1 cellular context compared by ENCODE assay signal in the genomic region with DNA sequence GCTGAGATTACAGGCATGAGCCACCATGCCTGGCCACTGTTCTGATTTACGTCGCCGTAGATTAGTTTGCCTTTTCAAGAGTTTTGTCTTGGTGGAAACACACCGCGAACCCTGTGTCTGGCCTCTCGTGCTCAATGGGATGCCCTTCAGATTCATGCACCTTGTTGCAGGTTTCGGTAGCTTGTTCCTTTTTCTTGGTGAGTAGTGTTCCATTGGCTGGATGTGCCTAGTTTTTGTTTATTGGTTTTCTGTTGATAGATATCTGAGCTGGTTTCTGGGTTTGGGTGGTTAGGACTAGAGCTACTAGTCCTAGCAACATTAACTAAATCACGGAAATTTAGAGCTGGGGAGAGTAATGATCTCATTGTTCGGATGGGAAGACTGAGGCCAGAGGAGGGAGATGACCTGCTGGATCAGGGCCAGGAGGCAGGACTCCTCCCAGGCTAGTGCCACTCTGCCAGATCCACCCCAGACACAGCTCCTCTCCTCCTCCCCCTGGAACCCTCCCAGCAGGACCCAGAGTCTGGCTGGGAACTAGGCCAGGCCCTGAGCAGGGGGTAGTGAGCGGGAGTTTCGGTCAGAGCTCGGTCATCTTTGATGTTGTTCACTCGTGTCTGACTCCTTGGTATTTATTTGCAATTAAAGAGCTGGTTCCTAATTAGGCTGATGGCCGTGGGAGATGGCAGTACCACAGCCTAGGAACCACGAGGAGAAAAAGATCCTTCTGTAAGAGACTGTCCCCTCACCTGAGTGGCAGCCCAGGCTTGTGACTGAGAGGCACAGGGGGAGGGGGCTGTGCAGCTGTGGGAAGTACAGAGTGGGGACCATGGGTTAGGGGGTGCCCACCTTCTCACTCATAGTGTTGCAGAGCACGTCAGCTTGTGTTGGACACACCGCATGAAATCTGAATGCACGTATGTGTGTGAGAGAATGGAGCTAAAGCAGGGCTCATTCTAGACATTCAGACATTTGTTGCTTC.
TF ChIP-seq lines count a peak whose summit lies in the region.

No MANE protein-coding gene starts in this region.

TF ChIP-seq in WTC11, 78 proteins besides CTCF, POLR2A, EP300 and RAD21 (continued from another document):
- TF ChIP-seq, protein P1, sequence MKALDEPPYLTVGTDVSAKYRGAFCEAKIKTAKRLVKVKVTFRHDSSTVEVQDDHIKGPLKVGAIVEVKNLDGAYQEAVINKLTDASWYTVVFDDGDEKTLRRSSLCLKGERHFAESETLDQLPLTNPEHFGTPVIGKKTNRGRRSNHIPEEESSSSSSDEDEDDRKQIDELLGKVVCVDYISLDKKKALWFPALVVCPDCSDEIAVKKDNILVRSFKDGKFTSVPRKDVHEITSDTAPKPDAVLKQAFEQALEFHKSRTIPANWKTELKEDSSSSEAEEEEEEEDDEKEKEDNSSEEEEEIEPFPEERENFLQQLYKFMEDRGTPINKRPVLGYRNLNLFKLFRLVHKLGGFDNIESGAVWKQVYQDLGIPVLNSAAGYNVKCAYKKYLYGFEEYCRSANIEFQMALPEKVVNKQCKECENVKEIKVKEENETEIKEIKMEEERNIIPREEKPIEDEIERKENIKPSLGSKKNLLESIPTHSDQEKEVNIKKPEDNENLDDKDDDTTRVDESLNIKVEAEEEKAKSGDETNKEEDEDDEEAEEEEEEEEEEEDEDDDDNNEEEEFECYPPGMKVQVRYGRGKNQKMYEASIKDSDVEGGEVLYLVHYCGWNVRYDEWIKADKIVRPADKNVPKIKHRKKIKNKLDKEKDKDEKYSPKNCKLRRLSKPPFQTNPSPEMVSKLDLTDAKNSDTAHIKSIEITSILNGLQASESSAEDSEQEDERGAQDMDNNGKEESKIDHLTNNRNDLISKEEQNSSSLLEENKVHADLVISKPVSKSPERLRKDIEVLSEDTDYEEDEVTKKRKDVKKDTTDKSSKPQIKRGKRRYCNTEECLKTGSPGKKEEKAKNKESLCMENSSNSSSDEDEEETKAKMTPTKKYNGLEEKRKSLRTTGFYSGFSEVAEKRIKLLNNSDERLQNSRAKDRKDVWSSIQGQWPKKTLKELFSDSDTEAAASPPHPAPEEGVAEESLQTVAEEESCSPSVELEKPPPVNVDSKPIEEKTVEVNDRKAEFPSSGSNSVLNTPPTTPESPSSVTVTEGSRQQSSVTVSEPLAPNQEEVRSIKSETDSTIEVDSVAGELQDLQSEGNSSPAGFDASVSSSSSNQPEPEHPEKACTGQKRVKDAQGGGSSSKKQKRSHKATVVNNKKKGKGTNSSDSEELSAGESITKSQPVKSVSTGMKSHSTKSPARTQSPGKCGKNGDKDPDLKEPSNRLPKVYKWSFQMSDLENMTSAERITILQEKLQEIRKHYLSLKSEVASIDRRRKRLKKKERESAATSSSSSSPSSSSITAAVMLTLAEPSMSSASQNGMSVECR (CRISPR knock-in tag; IDR thresholded peaks at IDR 0.05; ENCODE audit: borderline replicate concordance) = no peak
- TF ChIP-seq SP1 (CRISPR knock-in tag; conservative IDR thresholded peaks at IDR 0.05) = no peak
- TF ChIP-seq, protein P2, sequence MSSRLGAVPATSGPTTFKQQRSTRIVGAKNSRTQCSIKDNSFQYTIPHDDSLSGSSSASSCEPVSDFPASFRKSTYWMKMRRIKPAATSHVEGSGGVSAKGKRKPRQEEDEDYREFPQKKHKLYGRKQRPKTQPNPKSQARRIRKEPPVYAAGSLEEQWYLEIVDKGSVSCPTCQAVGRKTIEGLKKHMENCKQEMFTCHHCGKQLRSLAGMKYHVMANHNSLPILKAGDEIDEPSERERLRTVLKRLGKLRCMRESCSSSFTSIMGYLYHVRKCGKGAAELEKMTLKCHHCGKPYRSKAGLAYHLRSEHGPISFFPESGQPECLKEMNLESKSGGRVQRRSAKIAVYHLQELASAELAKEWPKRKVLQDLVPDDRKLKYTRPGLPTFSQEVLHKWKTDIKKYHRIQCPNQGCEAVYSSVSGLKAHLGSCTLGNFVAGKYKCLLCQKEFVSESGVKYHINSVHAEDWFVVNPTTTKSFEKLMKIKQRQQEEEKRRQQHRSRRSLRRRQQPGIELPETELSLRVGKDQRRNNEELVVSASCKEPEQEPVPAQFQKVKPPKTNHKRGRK (CRISPR knock-in tag; IDR thresholded peaks at IDR 0.05; ENCODE audit: borderline replicate concordance) = no peak
- TF ChIP-seq FOXJ3 (CRISPR knock-in tag; IDR thresholded peaks at IDR 0.05; ENCODE audit: borderline replicate concordance) = no peak
- TF ChIP-seq SMAD4 (CRISPR knock-in tag; IDR thresholded peaks at IDR 0.05) = no peak
- TF ChIP-seq, protein P3, sequence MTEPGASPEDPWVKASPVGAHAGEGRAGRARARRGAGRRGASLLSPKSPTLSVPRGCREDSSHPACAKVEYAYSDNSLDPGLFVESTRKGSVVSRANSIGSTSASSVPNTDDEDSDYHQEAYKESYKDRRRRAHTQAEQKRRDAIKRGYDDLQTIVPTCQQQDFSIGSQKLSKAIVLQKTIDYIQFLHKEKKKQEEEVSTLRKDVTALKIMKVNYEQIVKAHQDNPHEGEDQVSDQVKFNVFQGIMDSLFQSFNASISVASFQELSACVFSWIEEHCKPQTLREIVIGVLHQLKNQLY (CRISPR knock-in tag; IDR thresholded peaks at IDR 0.05) = no peak
- no peak for TF ChIP-seq CREB1 (CRISPR knock-in tag; IDR thresholded peaks at IDR 0.05)
- TF ChIP-seq, protein P4, sequence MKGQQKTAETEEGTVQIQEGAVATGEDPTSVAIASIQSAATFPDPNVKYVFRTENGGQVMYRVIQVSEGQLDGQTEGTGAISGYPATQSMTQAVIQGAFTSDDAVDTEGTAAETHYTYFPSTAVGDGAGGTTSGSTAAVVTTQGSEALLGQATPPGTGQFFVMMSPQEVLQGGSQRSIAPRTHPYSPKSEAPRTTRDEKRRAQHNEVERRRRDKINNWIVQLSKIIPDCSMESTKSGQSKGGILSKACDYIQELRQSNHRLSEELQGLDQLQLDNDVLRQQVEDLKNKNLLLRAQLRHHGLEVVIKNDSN (CRISPR knock-in tag; IDR thresholded peaks at IDR 0.05) = no peak
